Comparison of ENCODE assay signal across 8 cellular contexts in the genomic region with DNA sequence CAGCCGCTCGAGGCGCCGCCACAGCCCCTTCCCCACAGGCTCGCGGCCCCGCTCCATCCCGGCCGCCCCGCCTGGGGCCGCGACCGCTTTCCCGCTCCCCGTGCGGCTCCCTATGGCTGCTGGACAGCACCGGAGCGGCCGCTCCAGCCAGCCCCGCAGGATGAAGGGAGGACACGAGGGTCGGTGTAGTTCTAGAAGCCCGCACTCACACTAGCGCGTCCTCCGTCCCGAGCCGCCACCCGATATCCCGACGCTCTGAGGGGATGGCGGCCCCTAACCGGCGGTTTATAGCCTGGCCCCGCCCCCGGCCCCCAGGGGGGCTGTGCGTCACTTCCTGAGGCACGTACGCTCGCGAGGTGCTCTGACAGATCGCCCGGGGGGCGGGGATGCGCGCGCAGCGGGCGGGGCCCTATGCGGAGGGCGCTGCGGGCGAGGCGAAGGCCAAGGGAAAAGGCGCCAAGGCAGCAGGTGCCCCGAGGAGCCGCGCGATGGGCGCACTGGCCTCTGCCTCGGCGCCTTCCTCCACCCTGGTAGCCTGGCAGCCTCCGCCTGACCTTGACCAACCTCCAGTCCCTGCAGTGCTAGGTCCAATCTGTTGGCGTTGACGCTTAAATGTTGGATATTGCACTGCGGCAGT. TPM values are rescaled to one million over a fixed set of nuclear protein-coding genes. Genes with fewer than 3 reads are reported as not detected.
DNase-seq lines count a peak whose midpoint lies in the region; ATAC-seq, FAIRE-seq and TF ChIP-seq lines count a peak whose summit lies in the region.

A gene (minus strand): TSS at position 257 of the 637 bp plus-strand sequence. CDS start 4,991 bp downstream, outside the sequence.

- H3K9me3 ChIP-seq in parathyroid adenoma (ENCODE audit: control insufficient read depth, low read length) (no peaks in the 10 kb centered on the region), tibial artery (no peaks in the 10 kb centered on the region)

- DNase-seq in GM12891 (ENCODE audit: insufficient read length, low spot score), result peak; percentile 98
- peak; percentile 99 for DNase-seq in NCI-H1436 (lab: John Stamatoyannopoulos, UW)
- DNase-seq in SW480 (ENCODE audit: low spot score), result peak; percentile 96
- DNase-seq in activated naive CD8-positive, alpha-beta T cell treated with anti-CD3 and anti-CD28 coated beads, Interleukin-2, amount 50 U/mL, for 24 hours, result peak; percentile 99
- DNase-seq in Right ventricle myocardium superior, result peak; percentile 98
- peak; percentile 89 to 94 for DNase-seq in tibial artery

- peak within 1 kb of the TSS; percentile 77 for H3K9ac ChIP-seq in parathyroid adenoma

- peak; percentile 97 for FAIRE-seq in GM12891 (lab: Jason Lieb, UNC)

- peaks cover 33% of the 10 kb centered on the region for H3K36me3 Mint-ChIP-seq in activated naive CD8-positive, alpha-beta T cell treated with anti-CD3 and anti-CD28 coated beads, Interleukin-2, amount 50 U/mL, for 24 hours (ENCODE audit: low read depth)

- H3K9me3 Mint-ChIP-seq in activated naive CD8-positive, alpha-beta T cell treated with anti-CD3 and anti-CD28 coated beads, Interleukin-2, amount 50 U/mL, for 24 hours, result no peaks in the 10 kb centered on the region

- peaks cover 30% of the 10 kb centered on the region for H3K79me2 ChIP-seq in parathyroid adenoma

- peak within 1 kb of the TSS; percentile 93 for H3K27ac Mint-ChIP-seq in activated naive CD8-positive, alpha-beta T cell treated with anti-CD3 and anti-CD28 coated beads, Interleukin-2, amount 50 U/mL, for 24 hours

- H3K4me3 Mint-ChIP-seq in activated naive CD8-positive, alpha-beta T cell treated with anti-CD3 and anti-CD28 coated beads, Interleukin-2, amount 50 U/mL, for 24 hours, result peak within 1 kb of the TSS; percentile 96

- peak; percentile 89 for ATAC-seq in HG02798 (IDR thresholded peaks at IDR 0.05; ENCODE audit: poor library complexity, unreplicated experiment)
- ATAC-seq in activated naive CD8-positive, alpha-beta T cell treated with anti-CD3 and anti-CD28 coated beads, Interleukin-2, amount 50 U/mL, for 24 hours, result peak; percentile 95
- ATAC-seq in Right ventricle myocardium superior (ENCODE audit: poor library complexity), result peak; percentile 99

- H3K4me1 Mint-ChIP-seq in activated naive CD8-positive, alpha-beta T cell treated with anti-CD3 and anti-CD28 coated beads, Interleukin-2, amount 50 U/mL, for 24 hours, result peaks cover 44% of the 10 kb centered on the region

- H2AFZ ChIP-seq in parathyroid adenoma, result peak within 1 kb of the TSS; percentile 99

- H3K4me3 ChIP-seq in parathyroid adenoma (ENCODE audit: low read depth, low read length), result peak within 1 kb of the TSS; percentile 91
- peak within 1 kb of the TSS; percentile 72 to 87 for H3K4me3 ChIP-seq in tibial artery

- H3K27me3 ChIP-seq in parathyroid adenoma (ENCODE audit: control insufficient read depth, insufficient read depth, low read length) (no peaks in the 10 kb centered on the region), tibial artery (no peaks in the 10 kb centered on the region)

- no peak for TF ChIP-seq CTCF in parathyroid adenoma (IDR thresholded peaks at IDR 0.05)
- no peak for TF ChIP-seq CTCF in tibial artery (IDR thresholded peaks at IDR 0.05)

- peak; percentile 100 for TF ChIP-seq POLR2A in GM12891 (IDR thresholded peaks at IDR 0.05; ENCODE audit: low read depth, low read length)

- no peaks in the 10 kb centered on the region for H3K27me3 Mint-ChIP-seq in activated naive CD8-positive, alpha-beta T cell treated with anti-CD3 and anti-CD28 coated beads, Interleukin-2, amount 50 U/mL, for 24 hours

- intact Hi-C loops in Right ventricle myocardium superior (cut with DNase I), result no loop called here
- intact Hi-C loops in tibial artery (cut with DNase I; ENCODE audit: low total_unique reads), result no loop called here

- H3K4me1 ChIP-seq in parathyroid adenoma, result peaks cover 11% of the 10 kb centered on the region
- H3K4me1 ChIP-seq in tibial artery, result peaks cover 0 to 19% (median 8%) of the 10 kb centered on the region in 4 donors

- H3K4me2 ChIP-seq in parathyroid adenoma (ENCODE audit: low read length), result peak within 1 kb of the TSS; percentile 82

- H3K36me3 ChIP-seq in parathyroid adenoma (ENCODE audit: control insufficient read depth, insufficient read depth, low read length) (no peaks in the 10 kb centered on the region), tibial artery (no peaks in the 10 kb centered on the region)

- H3K27ac ChIP-seq in parathyroid adenoma (peak within 1 kb of the TSS; percentile 93), tibial artery (peak within 1 kb of the TSS; percentile 85 to 91)

TF ChIP-seq in GM12891, 5 proteins besides CTCF, POLR2A, EP300 and RAD21:
- TF ChIP-seq POU2F2 (IDR thresholded peaks at IDR 0.05; ENCODE audit: low read depth, low read length) (peak; percentile 83), POLR2AphosphoS5 (IDR thresholded peaks at IDR 0.05; ENCODE audit: low read depth, low read length) (peak; percentile 99), PAX5 (IDR thresholded peaks at IDR 0.05; ENCODE audit: insufficient read depth, low read length, severe bottlenecking) (peak; percentile 68), TAF1 (IDR thresholded peaks at IDR 0.05; ENCODE audit: low read depth, low read length) (peak; percentile 97), SPI1 (IDR thresholded peaks at IDR 0.05; ENCODE audit: low read depth, low read length) (no peak)

RNA-seq across cellular contexts. Expression of the gene that starts here (rescaled TPM):
- 184 TPM for polyA plus RNA-seq in GM12891 (2012; ENCODE audit: low read depth, missing spikeins)
- 56.4 TPM for total RNA-seq in Right ventricle myocardium superior

Comparison
In these comparisons a context has a peak if more than half of its experiments do, and no peak if none do; other contexts are left out.
1. Peak in every context shown above with its lines: DNase-seq, ATAC-seq, H3K4me3 ChIP-seq and H3K27ac ChIP-seq.